Comparison of ENCODE assay signal across 21 cellular contexts in the genomic region with DNA sequence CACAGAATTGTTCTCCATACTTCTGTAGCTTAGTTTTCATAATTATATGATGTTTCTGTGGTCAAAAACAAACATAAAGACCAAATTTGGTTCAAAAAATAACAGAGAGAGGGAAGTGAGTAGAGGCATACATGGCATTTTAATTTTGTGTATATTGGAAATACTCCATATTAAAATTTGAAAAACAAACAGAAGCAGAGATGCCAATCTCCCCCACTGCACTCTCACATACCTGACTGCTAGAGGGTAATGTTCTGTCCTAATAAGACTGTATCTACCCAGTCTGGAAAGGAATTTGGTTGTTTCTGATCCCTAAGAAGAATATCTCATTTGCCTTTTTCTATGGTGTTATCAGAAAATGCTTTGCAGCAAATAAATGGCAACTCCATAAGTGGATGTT.
"Had no signal": no experiment of that assay in that cellular context is flagged by ENCODE, and none has a peak within 500 bp of the region (broad histone marks: within the 10 kb centered on the region; RNA-seq: fewer than 3 reads in every experiment).

No MANE protein-coding gene starts in this region.

- H3K27ac ChIP-seq: brain microvascular endothelial cell, cardiac muscle cell, SK-N-MC had no signal

- DNase-seq: activated B cell treated with CpG ODN at 0.5 μM for 24 hours; activated CD4-positive, alpha-beta memory T cell treated with anti-CD3 and anti-CD28 coated beads for 36 hours; activated CD4-positive, alpha-beta T cell treated with anti-CD3 and anti-CD28 coated beads for 1 hour; activated CD4-positive, alpha-beta T cell treated with anti-CD3 and anti-CD28 coated beads, Interleukin-2, amount 10 ng/mL, durations not matched to agents 7 days and 5 days; activated CD8-positive, alpha-beta memory T cell treated with anti-CD3 and anti-CD28 coated beads for 24 hours; activated gamma-delta T cell; activated naive CD4-positive, alpha-beta T cell treated with anti-CD3 and anti-CD28 coated beads for 36 hours; activated T-cell treated with anti-CD3 and anti-CD28 coated beads, Interleukin-2, amount 50 U/mL, for 4 hours; brain microvascular endothelial cell; IMR-90; Kasumi-1; KBM-7; NCI-H1436 treated with DMSO at 0.1 percent for 48 hours; NCI-H446 treated with DMSO at 0.1 percent for 48 hours; NCI-H524 treated with DMSO at 0.1 percent for 48 hours; NCI-H748 treated with DMSO at 0.1 percent for 48 hours; SW 1271 had no signal

- H3K36me3 ChIP-seq: brain microvascular endothelial cell, cardiac muscle cell had no signal

- H3K27me3 ChIP-seq: brain microvascular endothelial cell, cardiac muscle cell had no signal

- ATAC-seq: activated T-cell treated with anti-CD3 and anti-CD28 coated beads, Interleukin-2, amount 50 U/mL, for 4 hours; Panc1; Right ventricle myocardium inferior had no signal

- H3K4me3 ChIP-seq: cardiac muscle cell, SK-N-MC had no signal
